Comparison of ENCODE assay signal across 14 cellular contexts in the genomic region with DNA sequence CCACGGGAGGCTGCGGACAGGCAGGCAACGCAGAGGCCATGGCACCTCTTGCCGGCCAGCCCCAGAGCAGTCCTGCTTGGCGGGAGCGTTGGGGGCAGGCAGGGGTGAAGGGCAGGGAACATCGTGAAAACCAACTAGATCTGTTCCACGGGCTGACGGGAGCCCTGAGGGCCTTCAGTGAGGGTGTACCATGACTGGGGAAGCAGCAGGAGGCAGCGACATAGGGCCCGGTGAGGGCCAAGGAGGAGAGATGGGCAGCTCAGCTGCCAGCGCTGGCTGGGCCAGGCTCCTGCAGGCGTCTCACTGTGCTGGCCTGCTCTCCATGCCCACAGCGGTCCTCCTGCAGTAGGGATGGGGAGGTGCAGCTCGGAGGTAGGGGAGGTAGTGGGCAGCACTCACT.
DNase-seq lines count a peak whose midpoint lies in the region; ATAC-seq lines count a peak whose summit lies in the region.
"Had no signal": no experiment of that assay in that cellular context is flagged by ENCODE, and none has a peak within 500 bp of the region (broad histone marks: within the 10 kb centered on the region; RNA-seq: fewer than 3 reads in every experiment).

No MANE protein-coding gene starts in this region.

- H3K4me1 Mint-ChIP-seq in activated naive CD4-positive, alpha-beta T cell treated with anti-CD3 and anti-CD28 coated beads, Interleukin-2, amount 10 ng/mL, durations not matched to agents 7 days and 5 days, result no peaks in the 10 kb centered on the region
- peaks cover 6% of the 10 kb centered on the region for H3K4me1 Mint-ChIP-seq in memory B cell

- peaks cover 0 to 9% of the 10 kb centered on the region in 2 donors for H3K36me3 Mint-ChIP-seq in activated naive CD4-positive, alpha-beta T cell treated with anti-CD3 and anti-CD28 coated beads, Interleukin-2, amount 50 U/mL, for 72 hours
- H3K36me3 Mint-ChIP-seq in activated naive CD4-positive, alpha-beta T cell treated with anti-CD3 and anti-CD28 coated beads, Interleukin-2, amount 10 ng/mL, durations not matched to agents 7 days and 5 days, result peaks cover 4% of the 10 kb centered on the region
- H3K36me3 Mint-ChIP-seq in memory B cell, result peaks cover 4% of the 10 kb centered on the region

- H3K27ac Mint-ChIP-seq in activated naive CD4-positive, alpha-beta T cell treated with anti-CD3 and anti-CD28 coated beads, Interleukin-2, amount 50 U/mL, for 72 hours, result peak overlapping the region; percentile 44 to 73
- no peak overlapping the region for H3K27ac Mint-ChIP-seq in activated naive CD4-positive, alpha-beta T cell treated with anti-CD3 and anti-CD28 coated beads, Interleukin-2, amount 10 ng/mL, durations not matched to agents 7 days and 5 days
- H3K27ac Mint-ChIP-seq in memory B cell, result peak overlapping the region; percentile 63
- H3K27ac Mint-ChIP-seq: HFFc6 had no signal

- H3K27me3 Mint-ChIP-seq in activated naive CD4-positive, alpha-beta T cell treated with anti-CD3 and anti-CD28 coated beads, Interleukin-2, amount 10 ng/mL, durations not matched to agents 7 days and 5 days, result no peaks in the 10 kb centered on the region
- no peaks in the 10 kb centered on the region for H3K27me3 Mint-ChIP-seq in memory B cell
- H3K27me3 Mint-ChIP-seq: CD4-positive, CD25-positive, alpha-beta regulatory T cell had no signal

- no peak for ATAC-seq in activated naive CD4-positive, alpha-beta T cell treated with anti-CD3 and anti-CD28 coated beads, Interleukin-2, amount 50 U/mL, for 72 hours
- ATAC-seq in memory B cell (ENCODE audit: low read depth) (no peak), GM19463 (IDR thresholded peaks at IDR 0.05; ENCODE audit: unreplicated experiment) (no peak)
- ATAC-seq: K562 had no signal

- DNase-seq in activated naive CD4-positive, alpha-beta T cell treated with anti-CD3 and anti-CD28 coated beads, Interleukin-2, amount 50 U/mL, for 72 hours (ENCODE audit: low spot score in 2 of 2), result no peak
- no peak for DNase-seq in activated naive CD4-positive, alpha-beta T cell treated with anti-CD3 and anti-CD28 coated beads, Interleukin-2, amount 10 ng/mL, durations not matched to agents 7 days and 5 days
- DNase-seq in memory B cell (ENCODE audit: low spot score in 2 of 2) (no peak), retina (peak; percentile 48), OCI-M2 (lab: John Stamatoyannopoulos, UW; ENCODE audit: unreplicated experiment) (no peak), medulla oblongata (ENCODE audit: extremely low spot score) (no peak)
- DNase-seq: AML-193; CD4-positive, CD25-positive, alpha-beta regulatory T cell; DMS53; GF-D8; HCEC 1CT; HFFc6 had no signal

- CTCF ChIA-PET in activated naive CD4-positive, alpha-beta T cell treated with anti-CD3 and anti-CD28 coated beads, Interleukin-2, amount 10 ng/mL, durations not matched to agents 7 days and 5 days (lab: Charles Lee), result no interaction called here

- H3K9me3 Mint-ChIP-seq in activated naive CD4-positive, alpha-beta T cell treated with anti-CD3 and anti-CD28 coated beads, Interleukin-2, amount 50 U/mL, for 72 hours, result no peaks in the 10 kb centered on the region
- H3K9me3 Mint-ChIP-seq in activated naive CD4-positive, alpha-beta T cell treated with anti-CD3 and anti-CD28 coated beads, Interleukin-2, amount 10 ng/mL, durations not matched to agents 7 days and 5 days, result peaks cover 14% of the 10 kb centered on the region
- no peaks in the 10 kb centered on the region for H3K9me3 Mint-ChIP-seq in memory B cell
- H3K9me3 Mint-ChIP-seq: CD4-positive, CD25-positive, alpha-beta regulatory T cell had no signal

- no peak overlapping the region for H3K4me3 Mint-ChIP-seq in activated naive CD4-positive, alpha-beta T cell treated with anti-CD3 and anti-CD28 coated beads, Interleukin-2, amount 10 ng/mL, durations not matched to agents 7 days and 5 days
- no peak overlapping the region for H3K4me3 Mint-ChIP-seq in memory B cell
- H3K4me3 Mint-ChIP-seq: CD4-positive, CD25-positive, alpha-beta regulatory T cell; HFFc6 had no signal
